8 cellular contexts compared by ENCODE assay signal in genomic region chr2:175690113-175690716, GRCh38.
A peak's percentile ranks its signal among the peaks of the same experiment; 100 is the strongest.
DNase-seq lines count a peak whose midpoint lies in the region; ATAC-seq and TF ChIP-seq lines count a peak whose summit lies in the region.

No MANE protein-coding gene starts in this region.

- no peaks in the 10 kb centered on the region for H3K9me3 ChIP-seq in ovary

- TF ChIP-seq EP300 in ovary (IDR thresholded peaks at IDR 0.05), result no peak

- no peak for TF ChIP-seq POLR2A in ovary (IDR thresholded peaks at IDR 0.05)

- no peak for ATAC-seq in GM18858 (IDR thresholded peaks at IDR 0.05; ENCODE audit: unreplicated experiment)

- intact Hi-C loops in ovary (cut with DNase I), result no loop called here

- H3K4me1 ChIP-seq in ovary (ENCODE audit: insufficient read depth), result no peaks in the 10 kb centered on the region

- TF ChIP-seq CTCF in GM20000 (IDR thresholded peaks at IDR 0.05; ENCODE audit: extremely low read depth, missing control alignments) (peak; percentile 41), fibroblast of villous mesenchyme (IDR thresholded peaks at IDR 0.05; ENCODE audit: insufficient read depth, low read depth, low read length) (peak; percentile 69), ovary (IDR thresholded peaks at IDR 0.05) (peak; percentile 40 to 53 (median 44))

- no peak overlapping the region for H3K27ac ChIP-seq in ovary

- 1 to 3% (median 1%) methylated on average over 3 of the region's 3 CpGs for WGBS in ovary, 3 donors

- no peak overlapping the region for H3K4me3 ChIP-seq in fibroblast of villous mesenchyme (ENCODE audit: low read depth, low read length)
- no peak overlapping the region for H3K4me3 ChIP-seq in ovary

- DNase-seq in NCI-H2107 (lab: John Stamatoyannopoulos, UW) (peak; percentile 37), NCI-H2107 treated with DMSO at 0.1 percent for 48 hours (lab: John Stamatoyannopoulos, UW; ENCODE audit: unreplicated experiment) (no peak), GM20000 (ENCODE audit: low spot score) (peak; percentile 25), NAMALWA (ENCODE audit: low spot score) (peak; percentile 81), T follicular helper cell (ENCODE audit: low read depth) (peak; percentile 5), fibroblast of villous mesenchyme (ENCODE audit: low read depth) (peak; percentile 79), ovary (peak in 1 of 5 donors; percentile 25)

- H3K36me3 ChIP-seq in ovary, result no peaks in the 10 kb centered on the region

- no peaks in the 10 kb centered on the region for H3K27me3 ChIP-seq in ovary
